22 cellular contexts compared by ENCODE assay signal in genomic region chr3:3648961-3649360, GRCh38.
A peak's percentile ranks its signal among the peaks of the same experiment; 100 is the strongest.
DNase-seq lines count a peak whose midpoint lies in the region; ATAC-seq and TF ChIP-seq lines count a peak whose summit lies in the region.
"Had no signal": no experiment of that assay in that cellular context is flagged by ENCODE, and none has a peak within 500 bp of the region (broad histone marks: within the 10 kb centered on the region; RNA-seq: fewer than 3 reads in every experiment).

No MANE protein-coding gene starts in this region.

- no peak for ATAC-seq in GM19467 (IDR thresholded peaks at IDR 0.05; ENCODE audit: unreplicated experiment)
- no peak for ATAC-seq in GM18870 (IDR thresholded peaks at IDR 0.05; ENCODE audit: unreplicated experiment)

- H3K14ac ChIP-seq in mesenchymal stem cell (ENCODE audit: low read length in 2 of 2), result no peak overlapping the region

- H4K8ac ChIP-seq in mesenchymal stem cell (ENCODE audit: low read length), result no peak overlapping the region

- WGBS in mesenchymal stem cell, result 65% methylated on average over 3 of the region's 3 CpGs

- no peak overlapping the region for H2BK5ac ChIP-seq in mesenchymal stem cell (ENCODE audit: low read depth, low read length, poor library complexity, severe bottlenecking)

- H2AK5ac ChIP-seq in mesenchymal stem cell (ENCODE audit: low read length, severe bottlenecking), result no peak overlapping the region

- no peaks in the 10 kb centered on the region for H3K79me1 ChIP-seq in mesenchymal stem cell (replicated peaks; ENCODE audit: low read length, poor library complexity, severe bottlenecking)

- H3K4me2 ChIP-seq in mesenchymal stem cell (ENCODE audit: low read length, poor library complexity, severe bottlenecking), result no peak overlapping the region
- H3K4me2 ChIP-seq: BLaER1 treated with 17β-estradiol and CSF1 and Interleukin-3, amounts not matched to agents 10 nM and 100 nM had no signal

- H3K4me3 ChIP-seq in WERI-Rb-1 (ENCODE audit: low read depth, low read length) (no peak overlapping the region; the same call in 1 of the 2 replicates), mesenchymal stem cell (ENCODE audit: insufficient read depth in 1 of 2, low read depth in 1 of 2, low read length in 2 of 2) (no peak overlapping the region)
- H3K4me3 ChIP-seq: BLaER1 treated with 17β-estradiol and CSF1 and Interleukin-3, amounts not matched to agents 10 nM and 100 nM had no signal

- TF ChIP-seq CTCF in WERI-Rb-1 (IDR thresholded peaks at IDR 0.05; ENCODE audit: low read depth, low read length), result no peak

- H4K91ac ChIP-seq in mesenchymal stem cell (ENCODE audit: low read length), result no peak overlapping the region

- no peak overlapping the region for H2BK120ac ChIP-seq in mesenchymal stem cell (ENCODE audit: low read depth, low read length)

- H3K4ac ChIP-seq in mesenchymal stem cell (ENCODE audit: low read depth in 1 of 2, low read length in 2 of 2), result no peak overlapping the region

- no peak overlapping the region for H3K18ac ChIP-seq in mesenchymal stem cell (ENCODE audit: low read depth in 1 of 2, low read length in 2 of 2)

- no peak overlapping the region for H2BK15ac ChIP-seq in mesenchymal stem cell (ENCODE audit: low read depth, poor library complexity, severe bottlenecking)

- peak; percentile 5 for DNase-seq in ACHN
- peak; percentile 75 to 91 for DNase-seq in NCI-H524 (lab: John Stamatoyannopoulos, UW)
- peak; percentile 72 for DNase-seq in WERI-Rb-1
- no peak for DNase-seq in mesenchymal stem cell
- no peak for DNase-seq in NCI-H128 (lab: John Stamatoyannopoulos, UW; ENCODE audit: unreplicated experiment)
- DNase-seq: AML-193; CD4-positive, alpha-beta T cell; H7; KBM-7; MV-4-11; NCI-H1105; NCI-H146; NCI-H1930; NCI-H2107; NCI-H2227 treated with DMSO at 0.1 percent for 48 hours; NCI-H774; SHP77; T-helper 1 cell had no signal

- H2BK12ac ChIP-seq in mesenchymal stem cell (ENCODE audit: low read length in 2 of 2), result no peak overlapping the region

- peak overlapping the region; percentile 75 for H3K27ac ChIP-seq in WERI-Rb-1
- H3K27ac ChIP-seq in mesenchymal stem cell (ENCODE audit: low read length, poor library complexity, severe bottlenecking), result peak overlapping the region; percentile 55
- H3K27ac ChIP-seq: BLaER1 treated with 17β-estradiol and CSF1 and Interleukin-3, amounts not matched to agents 10 nM and 100 nM; RWPE1 had no signal

- in situ Hi-C loops in ACHN (cut with HindIII; ENCODE audit: low pct_ligation_motif_present, low pct_unique_long_range_greater_than_20kb, low sequenced_read_pairs), result no loop called here

- H3K4me1 ChIP-seq in mesenchymal stem cell (ENCODE audit: control insufficient read depth, insufficient read depth, low read depth, low read length), result peaks cover 3% of the 10 kb centered on the region
- H3K4me1 ChIP-seq: BLaER1 treated with 17β-estradiol and CSF1 and Interleukin-3, amounts not matched to agents 10 nM and 100 nM had no signal

- no peak overlapping the region for H3K9ac ChIP-seq in mesenchymal stem cell (ENCODE audit: low read length)
- H3K9ac ChIP-seq: BLaER1 treated with 17β-estradiol and CSF1 and Interleukin-3, amounts not matched to agents 10 nM and 100 nM had no signal

- H3K27me3 ChIP-seq in WERI-Rb-1 (ENCODE audit: insufficient read depth, low read depth, severe bottlenecking) (no peaks in the 10 kb centered on the region), mesenchymal stem cell (ENCODE audit: control insufficient read depth in 1 of 2, insufficient read depth in 1 of 2, low read length in 2 of 2) (no peaks in the 10 kb centered on the region)
- H3K27me3 ChIP-seq: BLaER1 treated with 17β-estradiol and CSF1 and Interleukin-3, amounts not matched to agents 10 nM and 100 nM had no signal

- no peak overlapping the region for H2AFZ ChIP-seq in mesenchymal stem cell (ENCODE audit: low read depth, low read length)

- H3K36me3 ChIP-seq in WERI-Rb-1, result no peaks in the 10 kb centered on the region
- H3K36me3 ChIP-seq in mesenchymal stem cell (ENCODE audit: control insufficient read depth in 1 of 2, insufficient read depth in 2 of 2, low read depth in 1 of 2, low read length in 2 of 2), result no peaks in the 10 kb centered on the region
- H3K36me3 ChIP-seq: BLaER1 treated with 17β-estradiol and CSF1 and Interleukin-3, amounts not matched to agents 10 nM and 100 nM had no signal

- no peak overlapping the region for H3K23ac ChIP-seq in mesenchymal stem cell (ENCODE audit: low read length in 2 of 2)

- no peaks in the 10 kb centered on the region for H3K9me3 ChIP-seq in WERI-Rb-1 (ENCODE audit: severe bottlenecking)
- H3K9me3 ChIP-seq in mesenchymal stem cell (ENCODE audit: control insufficient read depth, low read length), result peaks cover 18% of the 10 kb centered on the region
- H3K9me3 ChIP-seq: BLaER1 treated with 17β-estradiol and CSF1 and Interleukin-3, amounts not matched to agents 10 nM and 100 nM had no signal

Comparison
In these comparisons a context has a peak if more than half of its experiments do, and no peak if none do; other contexts are left out.
1. DNase-seq: peak in ACHN (single experiment), NCI-H524 (2 of 2) and WERI-Rb-1 (single experiment); none in mesenchymal stem cell (single experiment) and NCI-H128 (single experiment).